Comparison of ENCODE assay signal across 23 cellular contexts in the genomic region with DNA sequence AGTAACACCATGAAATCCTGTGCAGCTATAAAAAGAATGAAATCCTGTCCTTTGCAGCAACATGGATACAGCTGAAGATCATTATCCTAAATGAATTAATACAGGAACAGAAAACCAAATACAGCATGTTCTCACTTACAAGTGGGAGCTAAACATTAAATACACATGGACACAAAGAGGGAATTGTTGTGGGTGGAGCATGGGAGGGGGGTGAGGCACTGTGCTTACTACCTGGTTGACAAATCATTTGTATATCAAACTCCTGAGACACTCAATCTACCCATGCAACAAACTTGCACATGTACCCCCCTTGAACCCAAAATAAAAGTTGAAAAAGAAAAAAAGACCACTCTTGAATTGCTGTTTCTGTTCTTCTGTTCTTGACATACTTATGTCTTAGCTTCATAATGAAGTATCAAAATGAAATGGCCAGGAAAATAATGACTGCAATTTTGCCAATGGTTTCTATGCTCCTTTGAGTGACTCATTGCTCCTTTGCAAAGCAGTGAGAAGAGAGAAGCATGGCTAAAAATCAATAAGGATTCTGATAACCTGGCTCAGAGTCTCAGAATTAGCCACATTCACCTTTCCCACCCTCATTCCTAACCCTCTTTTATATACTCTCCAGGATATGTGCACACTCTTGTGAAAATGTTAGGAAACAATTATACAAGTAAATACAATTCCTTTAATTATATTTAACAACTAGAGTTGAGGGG.
"Had no signal": no experiment of that assay in that cellular context is flagged by ENCODE, and none has a peak within 500 bp of the region (broad histone marks: within the 10 kb centered on the region; RNA-seq: fewer than 3 reads in every experiment).

No MANE protein-coding gene starts in this region.

- H3K4me1 ChIP-seq: colonic mucosa, left lung, right lobe of liver, spleen, testis had no signal

- H3K9me3 ChIP-seq: colonic mucosa, gastrocnemius medialis, left lung, ovary, right lobe of liver, spleen, testis, tibial artery had no signal

- H3K27me3 ChIP-seq: colonic mucosa, gastrocnemius medialis, left lung, ovary, right lobe of liver, spleen, testis, tibial artery had no signal

- DNase-seq: colonic mucosa; effector CD8-positive, alpha-beta T cell; endodermal cell; foreskin fibroblast; gastrocnemius medialis; head of caudate nucleus; kidney; left lung; mesendoderm; naive thymus-derived CD8-positive, alpha-beta T cell; nephron progenitor cell; occipital lobe; ovary; right lobe of liver; spleen; stimulated activated CD4-positive, alpha-beta T cell treated with anti-CD3 and anti-CD28 coated beads, Interleukin-4, amount 100 ng/mL, for 4 hours; stimulated activated naive CD8-positive, alpha-beta T cell treated with anti-CD3 and anti-CD28 coated beads, Interleukin-15, Interleukin-2, amounts not matched to agents 100 U/mL and 50 U/mL, for 24 hours; substantia nigra; testis; tibial artery had no signal

- FAIRE-seq: kidney had no signal

- H3K4me3 ChIP-seq: colonic mucosa, gastrocnemius medialis, left lung, ovary, right lobe of liver, spleen, testis, tibial artery had no signal

- H3K36me3 ChIP-seq: colonic mucosa, gastrocnemius medialis, left lung, ovary, spleen, tibial artery had no signal

- H3K27ac ChIP-seq: colonic mucosa, epithelial cell of prostate, gastrocnemius medialis, left lung, ovary, right lobe of liver, spleen, testis had no signal

- ATAC-seq: esophagus mucosa; gastrocnemius medialis; left lung; naive thymus-derived CD8-positive, alpha-beta T cell; right lobe of liver; stimulated activated memory B cell treated with anti-CD40 and anti-IgM and Interleukin-4, amounts not matched to agents 10 μg/mL and 1 μg/mL and 100 μg/mL, for 72 hours; stimulated activated naive CD8-positive, alpha-beta T cell treated with anti-CD3 and anti-CD28 coated beads, Interleukin-15, Interleukin-2, amounts not matched to agents 100 U/mL and 50 U/mL, for 24 hours had no signal
